ENCODE assay signal across 2 cellular contexts in the genomic region with DNA sequence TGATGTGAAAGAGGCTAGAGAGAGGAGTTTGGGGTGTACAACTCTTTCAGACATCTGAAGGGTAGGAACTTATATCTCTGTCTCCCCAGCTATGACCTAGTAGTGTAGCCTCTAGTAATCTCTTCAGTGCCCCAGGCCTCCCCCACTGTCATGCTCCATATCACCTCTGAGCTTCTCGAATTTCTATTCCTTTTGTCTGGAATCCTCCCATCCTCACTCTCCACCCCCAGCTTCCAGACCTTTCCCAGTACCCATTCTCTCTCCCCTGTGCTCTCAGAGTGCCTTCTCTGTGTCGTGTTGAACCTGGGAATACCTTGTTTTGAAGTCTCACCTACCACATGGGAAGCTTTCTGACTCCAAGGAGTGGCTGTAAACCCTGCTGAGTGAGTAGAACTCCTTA.
TF ChIP-seq lines count a peak whose summit lies in the region.

No MANE protein-coding gene starts in this region.

TF ChIP-seq in HEK293, 187 proteins besides CTCF, POLR2A, EP300 and RAD21:
- TF ChIP-seq ZNF24 (tag by site-specific recombination; IDR thresholded peaks at IDR 0.05) (no peak), ZBTB17 (tag by site-specific recombination; IDR thresholded peaks at IDR 0.05) (peak; percentile 56; the same call in 1 of the 2 replicates), ZNF600 (tag by site-specific recombination; IDR thresholded peaks at IDR 0.05) (0 out of 2 replicates have a peak, but pooled peaks have one; percentile 25)

TF ChIP-seq in H1, 55 proteins besides CTCF, POLR2A, EP300 and RAD21:
- TF ChIP-seq SAP30 (IDR thresholded peaks at IDR 0.05; ENCODE audit: insufficient read depth, insufficient replicate concordance, low read length) (no peak), SRF (IDR thresholded peaks at IDR 0.05; ENCODE audit: low read depth, low read length) (no peak), EZH2 (IDR thresholded peaks at IDR 0.05; ENCODE audit: low read depth, low read length, severe bottlenecking) (no peak), JUN (IDR thresholded peaks at IDR 0.05; ENCODE audit: low read depth, low read length) (no peak), EGR1 (IDR thresholded peaks at IDR 0.05; ENCODE audit: borderline replicate concordance, low read depth, low read length) (no peak), CTBP2 (IDR thresholded peaks at IDR 0.05; ENCODE audit: borderline replicate concordance, insufficient read depth, insufficient read length, low read length) (no peak), TAF1 (IDR thresholded peaks at IDR 0.05; ENCODE audit: low read depth, low read length) (no peak), RXRA (IDR thresholded peaks at IDR 0.05; ENCODE audit: insufficient read depth, low read depth, low read length) (no peak), CREB1 (IDR thresholded peaks at IDR 0.05) (no peak), RBBP5 (IDR thresholded peaks at IDR 0.05; ENCODE audit: borderline replicate concordance, low read depth, low read length) (no peak), BRCA1 (IDR thresholded peaks at IDR 0.05; ENCODE audit: low read depth, low read length) (no peak), ZNF274 (IDR thresholded peaks at IDR 0.05; ENCODE audit: borderline replicate concordance, extremely low read depth, low read length) (no peak), SP2 (IDR thresholded peaks at IDR 0.05; ENCODE audit: low read length) (no peak), BCL11A (IDR thresholded peaks at IDR 0.05; ENCODE audit: low read depth in 2 of 2, low read length in 2 of 2) (no peak)
